Comparison of ENCODE assay signal across 11 cellular contexts in the genomic region with DNA sequence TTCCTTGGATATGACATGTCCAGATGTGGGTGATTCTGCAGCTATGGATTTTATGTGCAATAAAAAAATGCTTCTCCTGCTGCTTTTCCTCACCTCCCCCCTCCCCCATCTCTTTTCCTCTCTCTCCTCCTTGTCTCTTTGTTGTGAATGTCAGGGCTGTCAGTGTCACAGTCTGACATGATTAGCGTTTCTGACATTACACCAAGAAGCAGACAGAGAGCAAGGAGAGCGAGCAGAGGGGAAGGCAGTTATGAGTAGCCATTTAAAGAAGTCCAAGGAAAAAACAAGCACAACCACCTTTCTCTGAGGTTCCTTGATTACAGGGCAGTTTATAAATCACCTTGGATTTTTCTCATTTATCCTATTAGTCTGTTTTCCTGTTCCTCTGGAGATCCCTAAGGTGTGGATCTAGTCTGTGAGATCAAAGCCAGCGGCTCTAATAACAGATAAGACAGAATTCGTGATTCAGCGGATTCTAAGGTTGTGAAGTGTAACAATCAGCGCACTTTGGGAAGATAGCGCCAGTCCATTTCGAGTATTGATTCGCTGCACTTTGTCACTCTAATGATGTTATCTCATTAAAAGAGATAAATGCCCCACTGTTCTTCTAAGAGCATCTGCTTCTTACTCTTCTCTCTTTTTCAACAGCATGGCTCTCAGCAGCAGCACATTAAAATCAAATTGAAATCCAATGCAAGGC.
DNase-seq lines count a peak whose midpoint lies in the region; ATAC-seq lines count a peak whose summit lies in the region.
"Had no signal": no experiment of that assay in that cellular context is flagged by ENCODE, and none has a peak within 500 bp of the region (broad histone marks: within the 10 kb centered on the region; RNA-seq: fewer than 3 reads in every experiment).

No MANE protein-coding gene starts in this region.

- POLR2A ChIA-PET in T-cell (lab: Charles Lee): no interaction called here

- H3K27me3 Mint-ChIP-seq in T-cell (no peaks in the 10 kb centered on the region), memory B cell (no peaks in the 10 kb centered on the region)
- no peaks in the 10 kb centered on the region for H3K27me3 Mint-ChIP-seq in stimulated activated naive B cell treated with anti-CD40 and anti-IgM and Interleukin-4, amounts not matched to agents 10 μg/mL and 1 μg/mL and 100 μg/mL, for 72 hours

- H3K4me3 Mint-ChIP-seq in T-cell (peak overlapping the region in 1 of 3 donors; percentile 56), memory B cell (no peak overlapping the region)
- peak overlapping the region; percentile 67 to 70 for H3K4me3 Mint-ChIP-seq in stimulated activated naive B cell treated with anti-CD40 and anti-IgM and Interleukin-4, amounts not matched to agents 10 μg/mL and 1 μg/mL and 100 μg/mL, for 72 hours

- CTCF ChIA-PET in T-cell (lab: Charles Lee): no interaction called here

- DNase-seq in activated naive CD4-positive, alpha-beta T cell treated with anti-CD3 and anti-CD28 coated beads, Interleukin-2, amount 50 U/mL, for 72 hours (ENCODE audit: low spot score in 2 of 2): no peak
- no peak for DNase-seq in activated naive CD4-positive, alpha-beta T cell (lab: John Stamatoyannopoulos, UW)
- DNase-seq in T-cell: no peak
- no peak for DNase-seq in memory B cell (ENCODE audit: low spot score in 2 of 2)
- DNase-seq in stimulated activated naive B cell treated with anti-CD40 and anti-IgM and Interleukin-4, amounts not matched to agents 10 μg/mL and 1 μg/mL and 100 μg/mL, for 72 hours: no peak
- no peak for DNase-seq in SIG-M5 treated with dmso at 0.1 percent for 504 hours (lab: John Stamatoyannopoulos, UW; ENCODE audit: unreplicated experiment)
- DNase-seq: activated effector memory CD4-positive, alpha-beta T cell treated with Interleukin-2 at 50 U/mL for 16 hours; SW 1271 had no signal

- H3K4me1 Mint-ChIP-seq in T-cell (peaks cover 68 to 91% (median 68%) of the 10 kb centered on the region in 3 donors), memory B cell (peaks cover 30% of the 10 kb centered on the region)
- peaks cover 42 to 68% of the 10 kb centered on the region in 2 donors for H3K4me1 Mint-ChIP-seq in stimulated activated naive B cell treated with anti-CD40 and anti-IgM and Interleukin-4, amounts not matched to agents 10 μg/mL and 1 μg/mL and 100 μg/mL, for 72 hours

- H3K27ac Mint-ChIP-seq in activated naive CD4-positive, alpha-beta T cell treated with anti-CD3 and anti-CD28 coated beads, Interleukin-2, amount 50 U/mL, for 72 hours: peak overlapping the region; percentile 1 to 90
- H3K27ac Mint-ChIP-seq in T-cell (peak overlapping the region; percentile 64 to 88), memory B cell (peak overlapping the region; percentile 63)
- H3K27ac Mint-ChIP-seq in stimulated activated naive B cell treated with anti-CD40 and anti-IgM and Interleukin-4, amounts not matched to agents 10 μg/mL and 1 μg/mL and 100 μg/mL, for 72 hours: peak overlapping the region; percentile 88

- ATAC-seq in activated naive CD4-positive, alpha-beta T cell treated with anti-CD3 and anti-CD28 coated beads, Interleukin-2, amount 50 U/mL, for 72 hours: peak in 1 of 2 donors; percentile 17
- no peak for ATAC-seq in T-cell (replicated peaks in 1 of 4)
- no peak for ATAC-seq in memory B cell (ENCODE audit: low read depth)
- peak; percentile 24 to 30 for ATAC-seq in stimulated activated naive B cell treated with anti-CD40 and anti-IgM and Interleukin-4, amounts not matched to agents 10 μg/mL and 1 μg/mL and 100 μg/mL, for 72 hours (replicated peaks)
- no peak for ATAC-seq in HG03439 (IDR thresholded peaks at IDR 0.05; ENCODE audit: unreplicated experiment)
- no peak for ATAC-seq in HG03108 (IDR thresholded peaks at IDR 0.05; ENCODE audit: unreplicated experiment)
- ATAC-seq: HCT116 had no signal

- peaks cover 27 to 37% of the 10 kb centered on the region in 2 donors for H3K36me3 Mint-ChIP-seq in activated naive CD4-positive, alpha-beta T cell treated with anti-CD3 and anti-CD28 coated beads, Interleukin-2, amount 50 U/mL, for 72 hours
- H3K36me3 Mint-ChIP-seq in T-cell: peaks cover 36% of the 10 kb centered on the region
- H3K36me3 Mint-ChIP-seq in memory B cell: peaks cover 35% of the 10 kb centered on the region
- H3K36me3 Mint-ChIP-seq in stimulated activated naive B cell treated with anti-CD40 and anti-IgM and Interleukin-4, amounts not matched to agents 10 μg/mL and 1 μg/mL and 100 μg/mL, for 72 hours: peaks cover 40 to 48% of the 10 kb centered on the region in 2 donors

- peaks cover 6 to 12% of the 10 kb centered on the region in 2 donors for H3K9me3 Mint-ChIP-seq in activated naive CD4-positive, alpha-beta T cell treated with anti-CD3 and anti-CD28 coated beads, Interleukin-2, amount 50 U/mL, for 72 hours
- H3K9me3 Mint-ChIP-seq in T-cell (peaks cover 0 to 13% (median 11%) of the 10 kb centered on the region in 3 donors), memory B cell (peaks cover 5% of the 10 kb centered on the region)
- H3K9me3 Mint-ChIP-seq in stimulated activated naive B cell treated with anti-CD40 and anti-IgM and Interleukin-4, amounts not matched to agents 10 μg/mL and 1 μg/mL and 100 μg/mL, for 72 hours: peaks cover 7 to 10% of the 10 kb centered on the region in 2 donors

Comparison
In these comparisons a context has a peak if more than half of its experiments do, and no peak if none do; other contexts are left out.
1. ATAC-seq: peak in stimulated activated naive B cell treated with anti-CD40 and anti-IgM and Interleukin-4, amounts not matched to agents 10 μg/mL and 1 μg/mL and 100 μg/mL, for 72 hours (2 of 2); none in T-cell (0 of 4), memory B cell (single experiment), HG03439 (single experiment) and HG03108 (single experiment).
2. Peak in every context shown above with its lines, with median percentiles within 50 percentile points of each other: H3K27ac Mint-ChIP-seq.